ENCODE assay signal across 8 cellular contexts in the genomic region with DNA sequence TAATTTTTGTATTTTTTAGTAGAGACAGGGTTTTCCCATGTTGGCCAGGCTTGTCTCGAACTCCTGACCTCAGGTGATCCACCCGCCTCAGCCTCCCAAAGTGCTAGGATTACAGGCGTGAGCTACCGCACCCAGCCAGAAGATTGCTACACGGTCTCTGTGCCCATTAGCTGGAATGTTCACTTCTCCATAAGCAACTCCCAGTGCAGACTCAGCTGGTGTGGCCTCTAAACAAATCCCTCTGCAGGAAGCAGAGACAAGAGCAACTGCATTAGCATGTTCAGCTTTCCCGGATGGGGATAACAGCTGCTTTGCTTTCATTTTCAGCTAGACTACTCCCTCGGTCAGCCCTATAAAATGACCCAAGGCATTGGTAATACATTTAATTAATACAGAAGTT. TPM values are rescaled to one million over a fixed set of nuclear protein-coding genes. Genes with fewer than 3 reads are reported as not detected.
DNase-seq lines count a peak whose midpoint lies in the region; ATAC-seq and TF ChIP-seq lines count a peak whose summit lies in the region.
"Not testable (repeated sequence)": the region's sequence is repeated elsewhere in the genome, so short reads cannot be mapped to it uniquely, and the experiment has no call there.

No MANE protein-coding gene starts in this region.

- not testable (repeated sequence) for H3K36me3 ChIP-seq in SJCRH30; right lobe of liver; psoas muscle (ENCODE audit: insufficient read depth in 1 of 2, low read depth in 1 of 2); transverse colon

- DNase-seq in EL (peak; percentile 60), NCI-H2029 (lab: John Stamatoyannopoulos, UW) (peak; percentile 88), SJCRH30 (peak; percentile 81 to 88), dedifferentiated amniotic fluid mesenchymal stem cell (ENCODE audit: extremely low spot score) (peak; percentile 53), psoas muscle (peak; percentile 35 to 63), transverse colon (peak; percentile 55)
- not testable (repeated sequence) for DNase-seq in Right ventricle myocardium superior, right lobe of liver

- WGBS in right lobe of liver (ENCODE audit: insufficient coverage, low coverage, low lambda C conversion rate, missing lambda C conversion rate) = 16% methylated on average over 7 of the region's 7 CpGs
- WGBS in psoas muscle, 3 donors = 10 to 26% (median 10%) methylated on average over 7 of the region's 7 CpGs
- 20 to 62% methylated on average over 1 to 7 of the region's 7 CpGs for WGBS in transverse colon (ENCODE audit: low coverage in 1 of 2), 2 donors

- not testable (repeated sequence) for H3K27me3 ChIP-seq in SJCRH30; right lobe of liver; psoas muscle (ENCODE audit: insufficient read depth in 3 of 3, low read length in 2 of 3); transverse colon

- TF ChIP-seq EP300 in transverse colon (IDR thresholded peaks at IDR 0.05; ENCODE audit: low read depth) = not testable (repeated sequence)

- intact Hi-C loops in Right ventricle myocardium superior (cut with DNase I) (loop anchor here (2.0 to 5.0 kb wide), 2 partner anchors 132 to 211 kb away; no protein-coding TSS in a partner anchor), psoas muscle (cut with DNase I) (loop anchor here (1.0 to 2.0 kb wide), 2 partner anchors 132 kb away; no protein-coding TSS in a partner anchor), transverse colon (cut with DNase I; ENCODE audit: low total_unique reads) (loop anchor here (5.0 kb wide), 1 partner anchor 206 kb away; no protein-coding TSS in a partner anchor)
- intact Hi-C loops in right lobe of liver (cut with DNase I) = not testable (repeated sequence)

- in situ Hi-C loops in transverse colon (cut with MboI; ENCODE audit: low pct_ligation_motif_present in 1 of 4, low pct_unique_long_range_greater_than_20kb in 1 of 4, low sequenced_read_pairs in 3 of 4) = loop anchor here in 1 of 4 donors (5.0 to 10.0 kb wide), 2 partner anchors 131 to 204 kb away; partner anchors contain the start of gene TESK2

- H3K9me3 ChIP-seq in SJCRH30 (replicated peaks); right lobe of liver; psoas muscle; transverse colon: not testable (repeated sequence)

- peak; percentile 79 for ATAC-seq in Right ventricle myocardium superior (ENCODE audit: poor library complexity)
- peak; percentile 90 to 96 (median 93) for ATAC-seq in right lobe of liver
- peak; percentile 79 to 91 (median 82) for ATAC-seq in psoas muscle

- H3K4me1 ChIP-seq in SJCRH30 (peaks cover 14% of the 10 kb centered on the region; the same call in 1 of the 2 replicates), right lobe of liver (peaks cover 0 to 22% (median 8%) of the 10 kb centered on the region in 4 donors), psoas muscle (peaks cover 26% of the 10 kb centered on the region), transverse colon (peaks cover 9 to 20% (median 15%) of the 10 kb centered on the region in 4 donors)

- H3K27ac ChIP-seq in SJCRH30 = not testable (repeated sequence)
- peak overlapping the region; percentile 48 to 67 (median 59) for H3K27ac ChIP-seq in right lobe of liver
- H3K27ac ChIP-seq in psoas muscle = peak overlapping the region; percentile 77
- H3K27ac ChIP-seq in transverse colon = peak overlapping the region; percentile 73 to 76 (median 74)

- peak; percentile 49 for TF ChIP-seq POLR2A in right lobe of liver (IDR thresholded peaks at IDR 0.05)
- TF ChIP-seq POLR2A in transverse colon (IDR thresholded peaks at IDR 0.05) = not testable (repeated sequence)

- TF ChIP-seq CTCF in right lobe of liver (IDR thresholded peaks at IDR 0.05) = peak in 2 of 4 donors; percentile 9 to 33
- not testable (repeated sequence) for TF ChIP-seq CTCF in psoas muscle (IDR thresholded peaks at IDR 0.05)
- TF ChIP-seq CTCF in transverse colon (IDR thresholded peaks at IDR 0.05) = peak in 2 of 5 experiments; percentile 29 to 44

- H3K4me3 ChIP-seq in SJCRH30 (peak overlapping the region; percentile 27), right lobe of liver (peak overlapping the region; percentile 1 to 31 (median 18)), psoas muscle (peak overlapping the region; percentile 45), transverse colon (peak overlapping the region in 1 of 4 donors; percentile 20)

RNA-seq across cellular contexts. Expression of gene MUTYH, which starts 20.7 kb away (rescaled TPM):
- total RNA-seq in SJCRH30 (2014; rRNA removed; shearing (Covaris generic)) = 12.0 and 17.1 TPM in 2 replicates
- 6.1 TPM for total RNA-seq in Right ventricle myocardium superior
- 10 to 100 TPM in 2 of 6 experiments, 1 to 10 TPM in 4; 7.2 to 11.9 (median 8.4) TPM for total RNA-seq in right lobe of liver
- 10 to 100 TPM in 1 of 4 donors, 1 to 10 TPM in 3; 7.7 to 16.6 (median 8.3) TPM for total RNA-seq in psoas muscle
- polyA plus RNA-seq in psoas muscle = 10 to 100 TPM in 1 of 3 donors, 1 to 10 TPM in 2; 8.2 to 13.2 (median 9.0) TPM
- total RNA-seq in transverse colon = 10 to 100 TPM; 28.7 to 78.2 (median 49.0) TPM

RNA-seq across cellular contexts. Expression of gene TOE1, which starts 21.0 kb away (rescaled TPM):
- total RNA-seq in SJCRH30 (2014; rRNA removed; shearing (Covaris generic)) = 28.7 and 30.0 TPM in 2 replicates
- total RNA-seq in Right ventricle myocardium superior = 2.9 TPM
- 1 to 10 TPM; 3.2 to 7.7 (median 4.4) TPM for total RNA-seq in right lobe of liver
- total RNA-seq in psoas muscle = 1 to 10 TPM; 3.1 to 5.9 (median 3.9) TPM
- 1 to 10 TPM; 2.7 to 6.7 (median 4.6) TPM for polyA plus RNA-seq in psoas muscle
- 10 to 100 TPM in 3 of 4 donors, 1 to 10 TPM in 1; 4.8 to 58.7 (median 16.4) TPM for total RNA-seq in transverse colon

RNA-seq across cellular contexts. Expression of gene HPDL, which starts 34.3 kb away (rescaled TPM):
- not detected in 2 replicates for total RNA-seq in SJCRH30 (2014; rRNA removed; shearing (Covaris generic))
- total RNA-seq in Right ventricle myocardium superior = not detected
- total RNA-seq in right lobe of liver = under 1 TPM in 2 of 6 experiments, not detected in 4; 0.25 to 0.56 TPM
- 1 to 10 TPM in 2 of 4 donors, under 1 TPM in 2; 0.84 to 2.6 (median 1.2) TPM for total RNA-seq in psoas muscle
- polyA plus RNA-seq in psoas muscle = 1 to 10 TPM in 2 of 3 donors, under 1 TPM in 1; 0.73 to 4.9 (median 3.7) TPM
- total RNA-seq in transverse colon = 1 to 10 TPM; 2.6 to 7.8 (median 4.3) TPM
